20 cellular contexts compared by ENCODE assay signal in genomic region chr19:44878119-44878865, GRCh38. TPM values are rescaled to one million over a fixed set of nuclear protein-coding genes. Genes with fewer than 3 reads are reported as not detected.
DNase-seq lines count a peak whose midpoint lies in the region; ATAC-seq and TF ChIP-seq lines count a peak whose summit lies in the region.
"Had no signal": no experiment of that assay in that cellular context is flagged by ENCODE, and none has a peak within 500 bp of the region (broad histone marks: within the 10 kb centered on the region; RNA-seq: fewer than 3 reads in every experiment).

No MANE protein-coding gene starts in this region.

- no peak for TF ChIP-seq CTCF in left ventricle myocardium inferior (IDR thresholded peaks at IDR 0.05; ENCODE audit: borderline replicate concordance)
- TF ChIP-seq CTCF in endothelial cell (IDR thresholded peaks at IDR 0.05; ENCODE audit: unreplicated experiment), result no peak
- TF ChIP-seq CTCF in ovary (IDR thresholded peaks at IDR 0.05), result no peak

- H3K4me1 ChIP-seq in left ventricle myocardium inferior (peaks cover 37% of the 10 kb centered on the region), ovary (ENCODE audit: insufficient read depth) (peaks cover 4% of the 10 kb centered on the region)

- 69 to 73% (median 71%) methylated on average over 26 of the region's 26 CpGs for WGBS in ovary, 3 donors

- H3K27ac ChIP-seq in left ventricle myocardium inferior (replicated peaks) (no peak overlapping the region), ovary (no peak overlapping the region)
- H3K27ac ChIP-seq: 22Rv1, dorsolateral prefrontal cortex, upper lobe of left lung had no signal

- H3K36me3 ChIP-seq in left ventricle myocardium inferior (peaks cover 59% of the 10 kb centered on the region), ovary (no peaks in the 10 kb centered on the region)

- H3K4me3 Mint-ChIP-seq in endothelial cell (ENCODE audit: unreplicated experiment), result peak overlapping the region; percentile 31
- H3K4me3 Mint-ChIP-seq: activated CD4-positive, alpha-beta T cell treated with anti-CD3 and anti-CD28 coated beads, Interleukin-2, amount 10 ng/mL, durations not matched to agents 24 days and 14 days had no signal

- H3K9me3 ChIP-seq in left ventricle myocardium inferior (replicated peaks) (no peaks in the 10 kb centered on the region), ovary (no peaks in the 10 kb centered on the region)
- H3K9me3 ChIP-seq: upper lobe of left lung had no signal

- H3K36me3 Mint-ChIP-seq in endothelial cell (ENCODE audit: low read depth, unreplicated experiment), result peaks cover 49% of the 10 kb centered on the region
- H3K36me3 Mint-ChIP-seq in activated naive CD4-positive, alpha-beta T cell treated with anti-CD3 and anti-CD28 coated beads, Interleukin-2, amount 50 U/mL, for 72 hours, result no peaks in the 10 kb centered on the region
- H3K36me3 Mint-ChIP-seq: naive thymus-derived CD8-positive, alpha-beta T cell had no signal

- peaks cover 26% of the 10 kb centered on the region for H3K27me3 Mint-ChIP-seq in endothelial cell (ENCODE audit: unreplicated experiment)
- H3K27me3 Mint-ChIP-seq: activated CD4-positive, alpha-beta T cell treated with anti-CD3 and anti-CD28 coated beads, Interleukin-2, amount 10 ng/mL, durations not matched to agents 24 days and 14 days had no signal

- peak; percentile 58 for DNase-seq in Right ventricle myocardium inferior (ENCODE audit: missing footprints)
- no peak for DNase-seq in left ventricle myocardium inferior
- no peak for DNase-seq in endothelial cell (ENCODE audit: low spot score)
- no peak for DNase-seq in activated naive CD4-positive, alpha-beta T cell treated with anti-CD3 and anti-CD28 coated beads, Interleukin-2, amount 50 U/mL, for 72 hours (ENCODE audit: low spot score in 2 of 2)
- no peak for DNase-seq in ovary
- no peak for DNase-seq in NK-92 treated with Interleukin-12 subunit alpha and Interleukin-12 subunit beta, amount 100 ng/mL, for 24 hours (lab: John Stamatoyannopoulos, UW)
- DNase-seq: activated CD4-positive, alpha-beta T cell treated with anti-CD3 and anti-CD28 coated beads, Interleukin-2, amount 10 ng/mL, durations not matched to agents 24 days and 14 days; activated gamma-delta T cell treated with Interleukin-2 at 50 U/mL for 16 hours; AML-193; dorsolateral prefrontal cortex; Kasumi-1; mesendoderm; naive thymus-derived CD8-positive, alpha-beta T cell; NCI-H1105; NCI-H510A treated with DMSO at 0.1 percent for 48 hours; posterior cingulate gyrus; stimulated activated CD4-positive, alpha-beta T cell treated with anti-CD3 and anti-CD28 coated beads, Interleukin-1b, Interleukin-23, amount 100 ng/mL, for 48 hours; stimulated activated naive CD4-positive, alpha-beta T cell treated with Interleukin-2 at 50 U/mL for 16 hours; upper lobe of left lung had no signal

- no peak for TF ChIP-seq POLR2A in ovary (IDR thresholded peaks at IDR 0.05)

- no peak overlapping the region for H3K4me3 ChIP-seq in left ventricle myocardium inferior
- H3K4me3 ChIP-seq in ovary, result no peak overlapping the region
- H3K4me3 ChIP-seq: dorsolateral prefrontal cortex, upper lobe of left lung had no signal

- H3K4me1 Mint-ChIP-seq in endothelial cell (ENCODE audit: unreplicated experiment), result peaks cover 38% of the 10 kb centered on the region

- H3K9me3 Mint-ChIP-seq in endothelial cell (ENCODE audit: unreplicated experiment), result no peaks in the 10 kb centered on the region
- H3K9me3 Mint-ChIP-seq in activated naive CD4-positive, alpha-beta T cell treated with anti-CD3 and anti-CD28 coated beads, Interleukin-2, amount 50 U/mL, for 72 hours, result no peaks in the 10 kb centered on the region
- H3K9me3 Mint-ChIP-seq: activated CD4-positive, alpha-beta T cell treated with anti-CD3 and anti-CD28 coated beads, Interleukin-2, amount 10 ng/mL, durations not matched to agents 24 days and 14 days; naive thymus-derived CD8-positive, alpha-beta T cell had no signal

- no peaks in the 10 kb centered on the region for H3K27me3 ChIP-seq in left ventricle myocardium inferior (ENCODE audit: low read depth)
- no peaks in the 10 kb centered on the region for H3K27me3 ChIP-seq in ovary
- H3K27me3 ChIP-seq: dorsolateral prefrontal cortex, upper lobe of left lung had no signal

- no peak for TF ChIP-seq EP300 in ovary (IDR thresholded peaks at IDR 0.05)

- ATAC-seq in Right ventricle myocardium inferior, result no peak
- no peak for ATAC-seq in activated naive CD4-positive, alpha-beta T cell treated with anti-CD3 and anti-CD28 coated beads, Interleukin-2, amount 50 U/mL, for 72 hours
- ATAC-seq: naive thymus-derived CD8-positive, alpha-beta T cell had no signal

- intact Hi-C loops in Right ventricle myocardium inferior (cut with DNase I), result no loop called here
- intact Hi-C loops in left ventricle myocardium inferior (cut with micrococcal nuclease), result no loop called here
- intact Hi-C loops in ovary (cut with DNase I), result no loop called here

- H3K27ac Mint-ChIP-seq in endothelial cell (ENCODE audit: unreplicated experiment), result peak overlapping the region; percentile 85
- H3K27ac Mint-ChIP-seq in activated naive CD4-positive, alpha-beta T cell treated with anti-CD3 and anti-CD28 coated beads, Interleukin-2, amount 50 U/mL, for 72 hours, result peak overlapping the region in 1 of 2 donors; percentile 65
- H3K27ac Mint-ChIP-seq: activated CD4-positive, alpha-beta T cell treated with anti-CD3 and anti-CD28 coated beads, Interleukin-2, amount 10 ng/mL, durations not matched to agents 24 days and 14 days had no signal

RNA-seq across cellular contexts. Expression of gene TOMM40, which starts 12.8 kb away (rescaled TPM):
- total RNA-seq in Right ventricle myocardium inferior (45.3 TPM), left ventricle myocardium inferior (47.3 TPM), endothelial cell (ENCODE audit: unreplicated experiment) (60.5 TPM), ovary (10 to 100 TPM; 23.5 to 63.9 (median 43.7) TPM)
- 100 to 1,000 TPM in 1 of 2 donors, 10 to 100 TPM in 1; 38.2 to 120 TPM for total RNA-seq in activated naive CD4-positive, alpha-beta T cell treated with anti-CD3 and anti-CD28 coated beads, Interleukin-2, amount 50 U/mL, for 72 hours
- polyA plus RNA-seq in ovary, result 10 to 100 TPM; 11.1 to 23.1 TPM

RNA-seq across cellular contexts. Expression of gene APOE, which starts 27.3 kb away (rescaled TPM):
- total RNA-seq in Right ventricle myocardium inferior (9.9 TPM), left ventricle myocardium inferior (24.1 TPM), endothelial cell (ENCODE audit: unreplicated experiment) (258 TPM), ovary (100 to 1,000 TPM; 138 to 799 (median 455) TPM)
- 1 to 10 TPM in 1 of 2 donors, under 1 TPM in 1; 0.80 to 2.9 TPM for total RNA-seq in activated naive CD4-positive, alpha-beta T cell treated with anti-CD3 and anti-CD28 coated beads, Interleukin-2, amount 50 U/mL, for 72 hours
- 100 to 1,000 TPM; 124 to 934 TPM for polyA plus RNA-seq in ovary
- polyA plus RNA-seq: naive thymus-derived CD8-positive, alpha-beta T cell had no signal

RNA-seq across cellular contexts. Expression of gene NECTIN2, which starts 32.2 kb away (rescaled TPM):
- total RNA-seq in Right ventricle myocardium inferior (41.8 TPM), left ventricle myocardium inferior (40.7 TPM), endothelial cell (ENCODE audit: unreplicated experiment) (342 TPM), ovary (100 to 1,000 TPM in 1 of 7 donors, 10 to 100 TPM in 6; 37.8 to 185 (median 71.8) TPM)
- under 1 TPM; 0.89 to 0.98 TPM for total RNA-seq in activated naive CD4-positive, alpha-beta T cell treated with anti-CD3 and anti-CD28 coated beads, Interleukin-2, amount 50 U/mL, for 72 hours
- 10 to 100 TPM; 40.3 to 76.3 TPM for polyA plus RNA-seq in ovary

RNA-seq across cellular contexts. Expression of gene APOC1, which starts 36.1 kb away (rescaled TPM):
- total RNA-seq in Right ventricle myocardium inferior, result 1.4 TPM
- total RNA-seq in left ventricle myocardium inferior, result 0.85 TPM
- total RNA-seq in endothelial cell (ENCODE audit: unreplicated experiment), result 44.8 TPM
- under 1 TPM in 1 of 2 donors, not detected in 1; 0.61 TPM for total RNA-seq in activated naive CD4-positive, alpha-beta T cell treated with anti-CD3 and anti-CD28 coated beads, Interleukin-2, amount 50 U/mL, for 72 hours
- total RNA-seq in ovary, result 100 to 1,000 TPM in 1 of 7 donors, 10 to 100 TPM in 6; 14.4 to 104 (median 45.0) TPM
- 100 to 1,000 TPM in 1 of 2 donors, 10 to 100 TPM in 1; 96.5 to 625 TPM for polyA plus RNA-seq in ovary
- polyA plus RNA-seq: naive thymus-derived CD8-positive, alpha-beta T cell had no signal

Comparison
In these comparisons a context has a peak if more than half of its experiments do, and no peak if none do; other contexts are left out.
1. RNA of gene NECTIN2, which starts 32.2 kb away (total RNA-seq): 342 TPM in endothelial cell (single experiment), 37.8 to 185 TPM in ovary, 41.8 TPM in Right ventricle myocardium inferior (single experiment) and 40.7 TPM in left ventricle myocardium inferior (single experiment); 0.89 to 0.98 TPM in activated naive CD4-positive, alpha-beta T cell treated with anti-CD3 and anti-CD28 coated beads, Interleukin-2, amount 50 U/mL, for 72 hours; every median in the first group is over 10 times any median in the second.